ENCODE assay signal across 13 cellular contexts in genomic region chr5:72141440-72142271, GRCh38. TPM values are rescaled to one million over a fixed set of nuclear protein-coding genes. Genes with fewer than 3 reads are reported as not detected.
DNase-seq lines count a peak whose midpoint lies in the region; ATAC-seq and TF ChIP-seq lines count a peak whose summit lies in the region.
"Had no signal": no experiment of that assay in that cellular context is flagged by ENCODE, and none has a peak within 500 bp of the region (broad histone marks: within the 10 kb centered on the region; RNA-seq: fewer than 3 reads in every experiment).

No MANE protein-coding gene starts in this region.

- no peak overlapping the region for H3K14ac ChIP-seq in trophoblast cell (ENCODE audit: low read length)

- H4K12ac ChIP-seq in trophoblast cell (ENCODE audit: low read depth, low read length), result no peak overlapping the region

- H3K79me2 ChIP-seq in trophoblast cell (ENCODE audit: control insufficient read depth, insufficient read depth, low read length, poor library complexity) (peaks cover 1% of the 10 kb centered on the region), Karpas-422 (ENCODE audit: low read length) (no peaks in the 10 kb centered on the region)

- DNase-seq in BE2C (peak; percentile 34), fibroblast of villous mesenchyme (ENCODE audit: low read depth) (peak; percentile 84), trophoblast cell (no peak), Karpas-422 (no peak), NCI-H510A (lab: John Stamatoyannopoulos, UW) (no peak)
- no peak for DNase-seq in NK-92 treated with Interleukin-12 subunit alpha and Interleukin-12 subunit beta, amount 100 ng/mL, for 24 hours (lab: John Stamatoyannopoulos, UW)
- DNase-seq in activated naive CD4-positive, alpha-beta T cell treated with Interleukin-2 at 50 U/mL for 16 hours, result no peak
- DNase-seq: activated naive CD8-positive, alpha-beta T cell treated with anti-CD3 and anti-CD28 coated beads, Interleukin-2, amount 50 U/mL, for 24 hours; DMS153; stimulated activated naive CD4-positive, alpha-beta T cell treated with Interleukin-2 at 50 U/mL for 16 hours; T-helper 17 cell had no signal

- no CpG with 5 or more reads among the region's 6 CpGs for WGBS in trophoblast cell (ENCODE audit: extremely low coverage, insufficient coverage, insufficient read length)

- H3K18ac ChIP-seq in trophoblast cell (ENCODE audit: low read length), result peak overlapping the region; percentile 17

- H3K4me2 ChIP-seq in trophoblast cell (ENCODE audit: low read length) (peak overlapping the region; percentile 41), Karpas-422 (ENCODE audit: low read depth, low read length, poor library complexity, severe bottlenecking) (no peak overlapping the region)
- H3K4me2 ChIP-seq: KMS-11 had no signal

- H2AFZ ChIP-seq in trophoblast cell (ENCODE audit: insufficient read depth, low read length, poor library complexity) (peak overlapping the region; percentile 52), Karpas-422 (ENCODE audit: low read length) (no peak overlapping the region)

- peak; percentile 79 for ATAC-seq in SK-N-SH treated with all-trans-retinoic acid at 6 μM for 48 hours
- ATAC-seq: activated naive CD8-positive, alpha-beta T cell treated with anti-CD3 and anti-CD28 coated beads, Interleukin-2, amount 50 U/mL, for 24 hours; T-helper 17 cell had no signal

- H3K79me1 ChIP-seq in trophoblast cell (ENCODE audit: low read length), result peaks cover 7% of the 10 kb centered on the region

- H3K27ac ChIP-seq in trophoblast cell (ENCODE audit: low read depth, low read length) (peak overlapping the region; percentile 54), Karpas-422 (ENCODE audit: low read length) (no peak overlapping the region)
- H3K27ac ChIP-seq: KMS-11 had no signal

- H4K20me1 ChIP-seq in Karpas-422 (ENCODE audit: insufficient read depth, low read depth, low read length), result no peaks in the 10 kb centered on the region

- no peak overlapping the region for H3K4me3 ChIP-seq in BE2C (ENCODE audit: low read depth, low read length)
- H3K4me3 ChIP-seq in fibroblast of villous mesenchyme (ENCODE audit: low read depth, low read length), result no peak overlapping the region
- no peak overlapping the region for H3K4me3 ChIP-seq in trophoblast cell (ENCODE audit: low read depth, low read length)
- H3K4me3 ChIP-seq in Karpas-422 (ENCODE audit: low read length), result no peak overlapping the region

- H3K4me1 ChIP-seq in BE2C (peaks cover 56% of the 10 kb centered on the region), trophoblast cell (ENCODE audit: control insufficient read depth in 1 of 2, insufficient read depth in 2 of 2, low read length in 2 of 2) (peaks cover 11 to 13% of the 10 kb centered on the region in 2 experiments), Karpas-422 (ENCODE audit: low read length) (peaks cover 7% of the 10 kb centered on the region)

- no peak overlapping the region for H2BK120ac ChIP-seq in trophoblast cell (ENCODE audit: insufficient read depth, low read length, poor library complexity)

- H3K36me3 ChIP-seq in BE2C (peaks cover 24% of the 10 kb centered on the region), trophoblast cell (ENCODE audit: control insufficient read depth in 1 of 2, insufficient read depth in 2 of 2, low read length in 2 of 2) (peaks cover 4 to 5% of the 10 kb centered on the region in 2 experiments), Karpas-422 (ENCODE audit: insufficient read depth, low read length) (no peaks in the 10 kb centered on the region)

- no peak overlapping the region for H2BK5ac ChIP-seq in trophoblast cell (ENCODE audit: low read depth, low read length, poor library complexity)

- H4K8ac ChIP-seq in trophoblast cell (ENCODE audit: low read depth, low read length), result no peak overlapping the region

- no peak overlapping the region for H2BK12ac ChIP-seq in trophoblast cell (ENCODE audit: low read length)

- no peak overlapping the region for H3K9ac ChIP-seq in trophoblast cell (ENCODE audit: low read length)
- H3K9ac ChIP-seq in Karpas-422 (ENCODE audit: low read length), result no peak overlapping the region
- H3K9ac ChIP-seq: KMS-11 had no signal

- no peak overlapping the region for H2AK5ac ChIP-seq in trophoblast cell (ENCODE audit: low read length)

- no peaks in the 10 kb centered on the region for H3K9me3 ChIP-seq in BE2C
- H3K9me3 ChIP-seq in trophoblast cell (ENCODE audit: insufficient read depth, low read depth, low read length), result peaks cover 2% of the 10 kb centered on the region
- H3K9me3 ChIP-seq in Karpas-422 (ENCODE audit: low read length), result no peaks in the 10 kb centered on the region

- no peak overlapping the region for H3K4ac ChIP-seq in trophoblast cell (ENCODE audit: low read depth, low read length)

- no peak overlapping the region for H4K91ac ChIP-seq in trophoblast cell (ENCODE audit: low read depth, low read length)

- TF ChIP-seq CTCF in BE2C (IDR thresholded peaks at IDR 0.05; ENCODE audit: low read depth, low read length) (no peak), fibroblast of villous mesenchyme (IDR thresholded peaks at IDR 0.05; ENCODE audit: insufficient read depth, low read depth, low read length) (no peak)

- no peaks in the 10 kb centered on the region for H3K9me2 ChIP-seq in Karpas-422 (replicated peaks; ENCODE audit: insufficient read depth, low read length)

- peak overlapping the region; percentile 76 for H3K23ac ChIP-seq in trophoblast cell (ENCODE audit: low read length)

- H3K27me3 ChIP-seq in BE2C (no peaks in the 10 kb centered on the region), trophoblast cell (ENCODE audit: insufficient read depth, low read length) (no peaks in the 10 kb centered on the region), Karpas-422 (ENCODE audit: low read length) (no peaks in the 10 kb centered on the region)

TF ChIP-seq in SK-N-SH treated with all-trans-retinoic acid at 6 μM for 48 hours, 23 proteins besides CTCF, POLR2A, EP300 and RAD21:
- TF ChIP-seq PPARA (CRISPR knock-in tag; IDR thresholded peaks at IDR 0.05; ENCODE audit: borderline replicate concordance) (no peak), PATZ1 (CRISPR knock-in tag; IDR thresholded peaks at IDR 0.05; ENCODE audit: borderline replicate concordance) (0 out of 2 replicates have a peak, but pooled peaks have one; percentile 29), TOX (CRISPR knock-in tag; IDR thresholded peaks at IDR 0.05; ENCODE audit: borderline replicate concordance) (peak; percentile 41), ZC3H10 (CRISPR knock-in tag; IDR thresholded peaks at IDR 0.05) (no peak; the same call in 1 of the 2 replicates), OSR1 (CRISPR knock-in tag; IDR thresholded peaks at IDR 0.05) (peak; percentile 57; the same call in 1 of the 2 replicates), ZNF8 (CRISPR knock-in tag; IDR thresholded peaks at IDR 0.05) (no peak), ESRRG (CRISPR knock-in tag; IDR thresholded peaks at IDR 0.05) (no peak), CSDC2 (CRISPR knock-in tag; IDR thresholded peaks at IDR 0.05) (no peak), ISL1 (CRISPR knock-in tag; IDR thresholded peaks at IDR 0.05) (peak; percentile 44; the same call in 1 of the 2 replicates)

RNA-seq across cellular contexts. Expression of gene MAP1B, which starts 34.4 kb away (rescaled TPM):
- polyA plus RNA-seq in BE2C (2012; ENCODE audit: insufficient read depth, insufficient read length, low read depth), result 127 TPM
- 74.3 and 124 TPM in 2 replicates for total RNA-seq in fibroblast of villous mesenchyme
- polyA plus RNA-seq in trophoblast cell (2013), result 18.6 and 19.9 TPM in 2 replicates
- total RNA-seq in Karpas-422 (2014; rRNA removed; shearing (Covaris generic); ENCODE audit: low replicate concordance), result not detected in 2 replicates

Comparison
In these comparisons a context has a peak if more than half of its experiments do, and no peak if none do; other contexts are left out.
1. DNase-seq: peak in BE2C (single experiment) and fibroblast of villous mesenchyme (single experiment); none in trophoblast cell (0 of 2), Karpas-422 (single experiment), NK-92 treated with Interleukin-12 subunit alpha and Interleukin-12 subunit beta, amount 100 ng/mL, for 24 hours (single experiment), NCI-H510A (single experiment) and activated naive CD4-positive, alpha-beta T cell treated with Interleukin-2 at 50 U/mL for 16 hours (single experiment).
2. RNA of gene MAP1B, which starts 34.4 kb away (total RNA-seq): 74.3 to 124 TPM in fibroblast of villous mesenchyme; not detected in Karpas-422; every median in the first group is over 10 times any median in the second.